Comparison of ENCODE assay signal across 17 cellular contexts in genomic region chr1:54798206-54798605, GRCh38. TPM values are rescaled to one million over a fixed set of nuclear protein-coding genes. Genes with fewer than 3 reads are reported as not detected.
A peak's percentile ranks its signal among the peaks of the same experiment; 100 is the strongest.
DNase-seq lines count a peak whose midpoint lies in the region; ATAC-seq and TF ChIP-seq lines count a peak whose summit lies in the region.
"Had no signal": no experiment of that assay in that cellular context is flagged by ENCODE, and none has a peak within 500 bp of the region (broad histone marks: within the 10 kb centered on the region; RNA-seq: fewer than 3 reads in every experiment).

No MANE protein-coding gene starts in this region.

- CTCF ChIA-PET in activated naive CD4-positive, alpha-beta T cell treated with anti-CD3 and anti-CD28 coated beads for 36 hours (lab: Charles Lee), result interaction anchor here (1.4 to 6.8 kb wide), 2 partner anchors 8 to 12 kb away, joined by 3 to 45 read pairs; no protein-coding TSS in a partner anchor
- CTCF ChIA-PET in activated CD8-positive, alpha-beta T cell treated with anti-CD3 and anti-CD28 coated beads for 36 hours (lab: Charles Lee), result interaction anchor here (4.1 kb wide), 1 partner anchor 12 kb away, joined by 25 read pairs; no protein-coding TSS in a partner anchor

- H3K4me1 Mint-ChIP-seq in activated naive CD4-positive, alpha-beta T cell treated with anti-CD3 and anti-CD28 coated beads for 36 hours (ENCODE audit: low read depth), result peaks cover 58% of the 10 kb centered on the region
- H3K4me1 Mint-ChIP-seq in activated CD8-positive, alpha-beta T cell treated with anti-CD3 and anti-CD28 coated beads for 36 hours (ENCODE audit: low read depth), result peaks cover 42% of the 10 kb centered on the region
- H3K4me1 Mint-ChIP-seq in stimulated activated naive B cell treated with anti-CD40 and anti-IgM and Interleukin-4, amounts not matched to agents 10 μg/mL and 1 μg/mL and 100 μg/mL, for 72 hours, result peaks cover 26 to 32% of the 10 kb centered on the region in 2 donors

- POLR2A ChIA-PET in activated CD8-positive, alpha-beta T cell treated with anti-CD3 and anti-CD28 coated beads for 36 hours (lab: Charles Lee), result interaction anchor here (1.3 kb wide), 1 partner anchor 74 kb away, joined by 3 read pairs; no protein-coding TSS in a partner anchor

- no peaks in the 10 kb centered on the region for H3K9me3 Mint-ChIP-seq in activated naive CD4-positive, alpha-beta T cell treated with anti-CD3 and anti-CD28 coated beads for 36 hours
- H3K9me3 Mint-ChIP-seq in activated CD8-positive, alpha-beta T cell treated with anti-CD3 and anti-CD28 coated beads for 36 hours, result no peaks in the 10 kb centered on the region
- no peaks in the 10 kb centered on the region for H3K9me3 Mint-ChIP-seq in stimulated activated naive B cell treated with anti-CD40 and anti-IgM and Interleukin-4, amounts not matched to agents 10 μg/mL and 1 μg/mL and 100 μg/mL, for 72 hours
- H3K9me3 Mint-ChIP-seq: activated naive CD8-positive, alpha-beta T cell treated with anti-CD3 and anti-CD28 coated beads, Interleukin-2, amount 10 ng/mL, durations not matched to agents 7 days and 5 days; H9; memory B cell had no signal

- H3K4me3 Mint-ChIP-seq in activated naive CD4-positive, alpha-beta T cell treated with anti-CD3 and anti-CD28 coated beads for 36 hours, result no peak overlapping the region
- H3K4me3 Mint-ChIP-seq in activated CD8-positive, alpha-beta T cell treated with anti-CD3 and anti-CD28 coated beads for 36 hours, result no peak overlapping the region
- H3K4me3 Mint-ChIP-seq in stimulated activated naive B cell treated with anti-CD40 and anti-IgM and Interleukin-4, amounts not matched to agents 10 μg/mL and 1 μg/mL and 100 μg/mL, for 72 hours, result no peak overlapping the region
- H3K4me3 Mint-ChIP-seq: activated naive CD8-positive, alpha-beta T cell treated with anti-CD3 and anti-CD28 coated beads, Interleukin-2, amount 10 ng/mL, durations not matched to agents 7 days and 5 days; H9 had no signal

- no peaks in the 10 kb centered on the region for H3K27me3 Mint-ChIP-seq in activated naive CD4-positive, alpha-beta T cell treated with anti-CD3 and anti-CD28 coated beads for 36 hours (ENCODE audit: low read depth)
- H3K27me3 Mint-ChIP-seq in activated CD8-positive, alpha-beta T cell treated with anti-CD3 and anti-CD28 coated beads for 36 hours, result no peaks in the 10 kb centered on the region
- no peaks in the 10 kb centered on the region for H3K27me3 Mint-ChIP-seq in stimulated activated naive B cell treated with anti-CD40 and anti-IgM and Interleukin-4, amounts not matched to agents 10 μg/mL and 1 μg/mL and 100 μg/mL, for 72 hours
- H3K27me3 Mint-ChIP-seq: activated naive CD8-positive, alpha-beta T cell treated with anti-CD3 and anti-CD28 coated beads, Interleukin-2, amount 10 ng/mL, durations not matched to agents 7 days and 5 days; memory B cell had no signal

- peak overlapping the region; percentile 91 for H3K27ac Mint-ChIP-seq in activated naive CD4-positive, alpha-beta T cell treated with anti-CD3 and anti-CD28 coated beads for 36 hours
- peak overlapping the region; percentile 88 for H3K27ac Mint-ChIP-seq in activated CD8-positive, alpha-beta T cell treated with anti-CD3 and anti-CD28 coated beads for 36 hours
- peak overlapping the region; percentile 65 for H3K27ac Mint-ChIP-seq in stimulated activated naive B cell treated with anti-CD40 and anti-IgM and Interleukin-4, amounts not matched to agents 10 μg/mL and 1 μg/mL and 100 μg/mL, for 72 hours
- H3K27ac Mint-ChIP-seq: activated naive CD8-positive, alpha-beta T cell treated with anti-CD3 and anti-CD28 coated beads, Interleukin-2, amount 10 ng/mL, durations not matched to agents 7 days and 5 days had no signal

- DNase-seq in activated naive CD4-positive, alpha-beta T cell treated with anti-CD3 and anti-CD28 coated beads for 36 hours, result peak; percentile 29
- DNase-seq in activated naive CD4-positive, alpha-beta T cell (lab: John Stamatoyannopoulos, UW), result no peak
- no peak for DNase-seq in activated CD8-positive, alpha-beta T cell treated with anti-CD3 and anti-CD28 coated beads for 36 hours
- DNase-seq in left colon (peak; percentile 53 to 78), NCI-H187 treated with DMSO at 0.1 percent for 48 hours (lab: John Stamatoyannopoulos, UW) (no peak)
- no peak for DNase-seq in stimulated activated naive B cell treated with anti-CD40 and anti-IgM and Interleukin-4, amounts not matched to agents 10 μg/mL and 1 μg/mL and 100 μg/mL, for 72 hours
- DNase-seq: activated naive CD8-positive, alpha-beta T cell treated with anti-CD3 and anti-CD28 coated beads, Interleukin-2, amount 10 ng/mL, durations not matched to agents 7 days and 5 days; brain microvascular endothelial cell; H9; KBM-7; NCI-H1092 treated with DMSO at 0.1 percent for 48 hours; substantia nigra had no signal

- ATAC-seq in activated CD8-positive, alpha-beta T cell treated with anti-CD3 and anti-CD28 coated beads for 36 hours, result no peak
- peak; percentile 32 for ATAC-seq in left colon
- no peak for ATAC-seq in stimulated activated naive B cell treated with anti-CD40 and anti-IgM and Interleukin-4, amounts not matched to agents 10 μg/mL and 1 μg/mL and 100 μg/mL, for 72 hours (replicated peaks)
- no peak for ATAC-seq in GM18858 (IDR thresholded peaks at IDR 0.05; ENCODE audit: unreplicated experiment)
- ATAC-seq in HG03439 (IDR thresholded peaks at IDR 0.05; ENCODE audit: unreplicated experiment), result no peak

- no peak for TF ChIP-seq CTCF in activated CD8-positive, alpha-beta T cell treated with anti-CD3 and anti-CD28 coated beads for 36 hours (IDR thresholded peaks at IDR 0.05)

- H3K36me3 Mint-ChIP-seq in activated naive CD4-positive, alpha-beta T cell treated with anti-CD3 and anti-CD28 coated beads for 36 hours (ENCODE audit: low read depth), result peaks cover 2% of the 10 kb centered on the region
- no peaks in the 10 kb centered on the region for H3K36me3 Mint-ChIP-seq in activated CD8-positive, alpha-beta T cell treated with anti-CD3 and anti-CD28 coated beads for 36 hours (ENCODE audit: low read depth)
- H3K36me3 Mint-ChIP-seq in stimulated activated naive B cell treated with anti-CD40 and anti-IgM and Interleukin-4, amounts not matched to agents 10 μg/mL and 1 μg/mL and 100 μg/mL, for 72 hours, result peaks cover 6 to 8% of the 10 kb centered on the region in 2 donors
- H3K36me3 Mint-ChIP-seq: activated naive CD8-positive, alpha-beta T cell treated with anti-CD3 and anti-CD28 coated beads, Interleukin-2, amount 10 ng/mL, durations not matched to agents 7 days and 5 days had no signal

- intact Hi-C loops in activated naive CD4-positive, alpha-beta T cell treated with anti-CD3 and anti-CD28 coated beads for 36 hours (cut with micrococcal nuclease), result loop anchor here (2.0 to 10.0 kb wide), 6 partner anchors 255 to 959 kb away; partner anchors contain the start of genes NDC1 and USP24
- intact Hi-C loops in activated CD8-positive, alpha-beta T cell treated with anti-CD3 and anti-CD28 coated beads for 36 hours (cut with micrococcal nuclease), result no loop called here
- intact Hi-C loops in left colon (cut with DNase I, micrococcal nuclease), result no loop called here

RNA-seq across cellular contexts. Expression of gene TTC22, which starts 2.9 kb away (rescaled TPM):
- 1 to 10 TPM; 6.9 to 8.6 TPM for total RNA-seq in activated naive CD4-positive, alpha-beta T cell treated with anti-CD3 and anti-CD28 coated beads for 36 hours
- total RNA-seq in activated CD8-positive, alpha-beta T cell treated with anti-CD3 and anti-CD28 coated beads for 36 hours, result 1 to 10 TPM; 3.3 to 3.5 TPM
- total RNA-seq in left colon, result 10 to 100 TPM; 88.7 to 94.5 TPM
- total RNA-seq: Daoy, fibroblast of lung had no signal

RNA-seq across cellular contexts. Expression of gene PARS2, which starts 33.9 kb away (rescaled TPM):
- total RNA-seq in activated naive CD4-positive, alpha-beta T cell treated with anti-CD3 and anti-CD28 coated beads for 36 hours, result 1 to 10 TPM; 3.0 to 3.1 TPM
- total RNA-seq in activated CD8-positive, alpha-beta T cell treated with anti-CD3 and anti-CD28 coated beads for 36 hours, result 1 to 10 TPM; 6.0 to 6.7 TPM
- 10 to 100 TPM in 1 of 2 donors, 1 to 10 TPM in 1; 9.3 to 11.3 TPM for total RNA-seq in left colon

Comparison
In these comparisons a context has a peak if more than half of its experiments do, and no peak if none do; other contexts are left out.
1. DNase-seq: peak in activated naive CD4-positive, alpha-beta T cell treated with anti-CD3 and anti-CD28 coated beads for 36 hours (single experiment) and left colon (2 of 2); none in activated naive CD4-positive, alpha-beta T cell (0 of 4), activated CD8-positive, alpha-beta T cell treated with anti-CD3 and anti-CD28 coated beads for 36 hours (single experiment), stimulated activated naive B cell treated with anti-CD40 and anti-IgM and Interleukin-4, amounts not matched to agents 10 μg/mL and 1 μg/mL and 100 μg/mL, for 72 hours (single experiment) and NCI-H187 treated with DMSO at 0.1 percent for 48 hours (single experiment).
2. RNA of gene TTC22, which starts 2.9 kb away (total RNA-seq): 88.7 to 94.5 TPM in left colon; 6.9 to 8.6 TPM in activated naive CD4-positive, alpha-beta T cell treated with anti-CD3 and anti-CD28 coated beads for 36 hours and 3.3 to 3.5 TPM in activated CD8-positive, alpha-beta T cell treated with anti-CD3 and anti-CD28 coated beads for 36 hours; every median in the first group is over 4 times any median in the second.
3. Peak in every context shown above with its lines, with median percentiles within 50 percentile points of each other: H3K27ac Mint-ChIP-seq.